8 cellular contexts compared by ENCODE assay signal in genomic region chr1:150549496-150550221, GRCh38. TPM values are rescaled to one million over a fixed set of nuclear protein-coding genes. Genes with fewer than 3 reads are reported as not detected.
A peak's percentile ranks its signal among the peaks of the same experiment; 100 is the strongest.
DNase-seq lines count a peak whose midpoint lies in the region; ATAC-seq and TF ChIP-seq lines count a peak whose summit lies in the region.

No MANE protein-coding gene starts in this region.

- H3K36me3 ChIP-seq in BJ (ENCODE audit: control insufficient read depth, insufficient read depth, low read length) = no peaks in the 10 kb centered on the region
- no peaks in the 10 kb centered on the region for H3K36me3 ChIP-seq in PC-9 (ENCODE audit: low read depth)
- H3K36me3 ChIP-seq in esophagus muscularis mucosa = peaks cover 0 to 9% (median 2%) of the 10 kb centered on the region in 4 donors
- H3K36me3 ChIP-seq in neural cell (ENCODE audit: insufficient read depth, low read length) = no peaks in the 10 kb centered on the region

- CTCF ChIA-PET in BJ (lab: Yijun Ruan, JAX) (interaction anchor here (0.9 to 6.2 kb wide), 7 partner anchors 10 to 80 kb away, joined by 3 to 43 read pairs (median 3); no protein-coding TSS in a partner anchor), PC-9 (lab: Charles Lee) (interaction anchor here (0.6 to 0.7 kb wide), 2 partner anchors 279 to 510 kb away, joined by 3 to 4 read pairs; partner anchors contain the start of gene CDC42SE1)

- no peak for ATAC-seq in GM18870 (IDR thresholded peaks at IDR 0.05; ENCODE audit: unreplicated experiment)

- no peaks in the 10 kb centered on the region for H4K20me1 ChIP-seq in PC-9 (ENCODE audit: insufficient read depth)
- H4K20me1 ChIP-seq in neural cell (ENCODE audit: insufficient read depth) = no peaks in the 10 kb centered on the region

- H2AFZ ChIP-seq in PC-9 = no peak overlapping the region
- H2AFZ ChIP-seq in neural cell (ENCODE audit: low read depth, low read length) = no peak overlapping the region

- TF ChIP-seq POLR2A in esophagus muscularis mucosa (IDR thresholded peaks at IDR 0.05; ENCODE audit: low read depth) = no peak

- WGBS in esophagus muscularis mucosa = 18% methylated on average over 3 of the region's 43 CpGs

- POLR2A ChIA-PET in BJ (lab: Charles Lee) = no interaction called here
- POLR2A ChIA-PET in PC-9 (lab: Charles Lee; ENCODE audit: unreplicated experiment) = interaction anchor here (0.6 to 0.7 kb wide), 2 partner anchors 10 to 80 kb away, joined by 4 read pairs; partner anchors contain the start of gene ENSA

- H3K4me2 ChIP-seq in PC-9 (peak overlapping the region; percentile 78), neural cell (ENCODE audit: low read length) (no peak overlapping the region)

- no peaks in the 10 kb centered on the region for H3K9me2 ChIP-seq in PC-9 (ENCODE audit: insufficient read depth)
- H3K9me2 ChIP-seq in neural cell (ENCODE audit: insufficient read depth, low read length) = no peaks in the 10 kb centered on the region

- H3K9ac ChIP-seq in neural cell (ENCODE audit: low read length) = no peak overlapping the region

- H3F3A ChIP-seq in PC-9 (ENCODE audit: insufficient read depth, low read depth) (peaks cover 46% of the 10 kb centered on the region), neural cell (ENCODE audit: insufficient read depth, low read length, poor library complexity, severe bottlenecking) (no peaks in the 10 kb centered on the region)

- H3K9me3 ChIP-seq in PC-9 (ENCODE audit: insufficient read depth, low read depth) (no peaks in the 10 kb centered on the region), esophagus muscularis mucosa (no peaks in the 10 kb centered on the region), neural cell (ENCODE audit: low read length) (no peaks in the 10 kb centered on the region)

- H3K27ac ChIP-seq in PC-9 (peak overlapping the region; percentile 65), esophagus muscularis mucosa (replicated peaks in 1 of 4) (peak overlapping the region; percentile 91 to 96 (median 94)), neural cell (ENCODE audit: low read length) (no peak overlapping the region)

- TF ChIP-seq EP300 in esophagus muscularis mucosa (IDR thresholded peaks at IDR 0.05) = no peak
- TF ChIP-seq EP300 in neural cell (conservative IDR thresholded peaks at IDR 0.05; ENCODE audit: poor library complexity, severe bottlenecking) = no peak

- no peaks in the 10 kb centered on the region for H3K79me2 ChIP-seq in PC-9 (ENCODE audit: low read depth)
- no peaks in the 10 kb centered on the region for H3K79me2 ChIP-seq in neural cell (replicated peaks; ENCODE audit: insufficient read depth, low read length)

- no peak for TF ChIP-seq RAD21 in neural cell (conservative IDR thresholded peaks at IDR 0.05)

- no peaks in the 10 kb centered on the region for H3K27me3 ChIP-seq in BJ (ENCODE audit: control insufficient read depth, insufficient read depth, low read length)
- no peaks in the 10 kb centered on the region for H3K27me3 ChIP-seq in PC-9 (ENCODE audit: insufficient read depth, low read depth)
- H3K27me3 ChIP-seq in esophagus muscularis mucosa = no peaks in the 10 kb centered on the region
- H3K27me3 ChIP-seq in neural cell (ENCODE audit: insufficient read depth, low read depth, low read length) = peaks cover 12% of the 10 kb centered on the region

- H3K4me1 ChIP-seq in PC-9 (replicated peaks; ENCODE audit: insufficient read depth) = peaks cover 46% of the 10 kb centered on the region
- peaks cover 30 to 65% (median 63%) of the 10 kb centered on the region in 4 donors for H3K4me1 ChIP-seq in esophagus muscularis mucosa

- intact Hi-C loops in PC-9 (cut with micrococcal nuclease; ENCODE audit: unreplicated experiment) = loop anchor here (5.0 kb wide), 1 partner anchor 62 kb away; the partner anchor contains the start of gene TARS2
- intact Hi-C loops in esophagus muscularis mucosa (cut with DNase I) = loop anchor here (10.0 kb wide), 1 partner anchor 265 kb away; no protein-coding TSS in a partner anchor

- H3K4me3 ChIP-seq in BJ (ENCODE audit: low read depth, low read length) = peak overlapping the region; percentile 52
- H3K4me3 ChIP-seq in PC-9 = peak overlapping the region; percentile 54; the same call in 1 of the 2 replicates
- H3K4me3 ChIP-seq in esophagus muscularis mucosa = peak overlapping the region; percentile 69 to 74 (median 70)
- H3K4me3 ChIP-seq in neural cell (ENCODE audit: low read length) = peak overlapping the region; percentile 37

- DNase-seq in BJ (ENCODE audit: low read depth) (no peak), PC-9 (no peak), esophagus muscularis mucosa (ENCODE audit: extremely low spot score) (no peak), putamen (ENCODE audit: low spot score) (no peak), NCI-H1436 (lab: John Stamatoyannopoulos, UW) (no peak), NCI-H2029 treated with DMSO at 0.1 percent for 48 hours (lab: John Stamatoyannopoulos, UW) (no peak)

- TF ChIP-seq CTCF in BJ (IDR thresholded peaks at IDR 0.05; ENCODE audit: insufficient read depth, low read depth, low read length) (peak; percentile 18; the same call in 1 of the 2 replicates), PC-9 (conservative IDR thresholded peaks at IDR 0.05) (no peak), esophagus muscularis mucosa (IDR thresholded peaks at IDR 0.05) (peak in 1 of 3 experiments; percentile 15), neural cell (IDR thresholded peaks at IDR 0.05; ENCODE audit: poor library complexity, severe bottlenecking) (no peak)

- BruUV-seq in PC-9 (replicated peaks; lab: Mats Ljungman, UMichigan) = no TSS peak

TF ChIP-seq in neural cell, 6 proteins besides CTCF, POLR2A, EP300 and RAD21:
- no peak for TF ChIP-seq REST (IDR thresholded peaks at IDR 0.05; ENCODE audit: borderline replicate concordance)

RNA-seq across cellular contexts. Expression of gene ADAMTSL4, which starts 0.5 kb away (rescaled TPM):
- polyA plus RNA-seq in BJ (2011; rRNA removed) (6.1 and 8.6 TPM in 2 replicates), neural cell (0.56 TPM in 1 of 2 replicates, not detected in the other)
- 3.8 and 5.9 TPM in 2 replicates for polyA minus RNA-seq in BJ (2011; rRNA and poly(A)+ RNA removed)
- total RNA-seq in PC-9 (2021) (67.9 and 76.7 TPM in 2 replicates), esophagus muscularis mucosa (10 to 100 TPM; 33.6 to 86.1 (median 48.2) TPM)
- not detected in 2 replicates for polyA minus RNA-seq in neural cell

RNA-seq across cellular contexts. Expression of gene MCL1, which starts 29.8 kb away (rescaled TPM):
- polyA plus RNA-seq in BJ (2011; rRNA removed) (45.4 and 80.5 TPM in 2 replicates), neural cell (151 and 171 TPM in 2 replicates)
- polyA minus RNA-seq in BJ (2011; rRNA and poly(A)+ RNA removed) = 69.5 and 71.5 TPM in 2 replicates
- total RNA-seq in PC-9 (2021) (145 and 178 TPM in 2 replicates), esophagus muscularis mucosa (100 to 1,000 TPM; 192 to 460 (median 255) TPM)
- polyA minus RNA-seq in neural cell = 246 and 252 TPM in 2 replicates

RNA-seq across cellular contexts. Expression of gene FALEC, which starts 34.1 kb away (rescaled TPM):
- polyA plus RNA-seq in BJ (2011; rRNA removed) (0.17 TPM in 1 of 2 replicates, not detected in the other), neural cell (not detected in 2 replicates)
- not detected in 2 replicates for polyA minus RNA-seq in BJ (2011; rRNA and poly(A)+ RNA removed)
- total RNA-seq in PC-9 (2021) (0.94 and 2.1 TPM in 2 replicates), esophagus muscularis mucosa (not detected)
- not detected in 2 replicates for polyA minus RNA-seq in neural cell

RNA-seq across cellular contexts. Expression of gene ECM1, which starts 41.8 kb away (rescaled TPM):
- polyA plus RNA-seq in BJ (2011; rRNA removed) = 108 and 204 TPM in 2 replicates
- polyA minus RNA-seq in BJ (2011; rRNA and poly(A)+ RNA removed) = 48.5 and 51.1 TPM in 2 replicates
- 6.3 and 10.3 TPM in 2 replicates for total RNA-seq in PC-9 (2021)
- total RNA-seq in esophagus muscularis mucosa = 10 to 100 TPM; 17.4 to 32.9 (median 18.6) TPM
- polyA plus RNA-seq in neural cell = 2.3 and 4.2 TPM in 2 replicates
- 0.58 and 0.73 TPM in 2 replicates for polyA minus RNA-seq in neural cell
